22 cellular contexts compared by ENCODE assay signal in genomic region chr5:153699035-153699434, GRCh38.
DNase-seq lines count a peak whose midpoint lies in the region; ATAC-seq and TF ChIP-seq lines count a peak whose summit lies in the region.
"Had no signal": no experiment of that assay in that cellular context is flagged by ENCODE, and none has a peak within 500 bp of the region (broad histone marks: within the 10 kb centered on the region; RNA-seq: fewer than 3 reads in every experiment).

No MANE protein-coding gene starts in this region.

- H2AFZ ChIP-seq in osteoblast (ENCODE audit: low read length) = no peak overlapping the region

- no peak overlapping the region for H3K4me3 ChIP-seq in epithelial cell of esophagus (ENCODE audit: low read length)
- H3K4me3 ChIP-seq in osteoblast (ENCODE audit: insufficient read depth, low read length) = no peak overlapping the region
- no peak overlapping the region for H3K4me3 ChIP-seq in endodermal cell (ENCODE audit: low read length)
- H3K4me3 ChIP-seq: SJCRH30 had no signal

- H4K20me1 ChIP-seq in osteoblast (ENCODE audit: insufficient read depth, low read length) = no peaks in the 10 kb centered on the region

- H3K4me1 Mint-ChIP-seq in endodermal cell = peaks cover 12% of the 10 kb centered on the region

- no peak for ATAC-seq in GM18870 (IDR thresholded peaks at IDR 0.05; ENCODE audit: unreplicated experiment)
- ATAC-seq: PC-3 had no signal

- no peaks in the 10 kb centered on the region for H3K9me3 ChIP-seq in osteoblast (ENCODE audit: low read depth, low read length)
- no peaks in the 10 kb centered on the region for H3K9me3 ChIP-seq in endodermal cell (ENCODE audit: control insufficient read depth, low read length)
- H3K9me3 ChIP-seq: BE2C, SJCRH30 had no signal

- no peaks in the 10 kb centered on the region for H3K36me3 Mint-ChIP-seq in endodermal cell (ENCODE audit: low read depth)

- DNase-seq in EH (ENCODE audit: low read depth) (peak; percentile 19), M059J (ENCODE audit: low read depth) (peak; percentile 19), epithelial cell of esophagus (ENCODE audit: low read depth) (peak; percentile 17), osteoblast (ENCODE audit: insufficient read length, low spot score, missing footprints) (peak; percentile 37), NCI-H2081 (lab: John Stamatoyannopoulos, UW) (no peak), endodermal cell (no peak)
- DNase-seq: BE2C; CD4-positive, alpha-beta T cell; H9; MM.1S; NCI-H1105; NCI-H1694; NCI-H2171; NCI-H446 treated with DMSO at 0.1 percent for 48 hours; NCI-H774; PC-3; SJCRH30; SW 1271 had no signal

- no peak overlapping the region for H3K9ac ChIP-seq in endodermal cell (ENCODE audit: extremely low read depth, low read length, poor library complexity, severe bottlenecking)
- H3K9ac ChIP-seq: KMS-11 had no signal

- no peak overlapping the region for H3K27ac Mint-ChIP-seq in endodermal cell
- H3K27ac Mint-ChIP-seq: CD4-positive, alpha-beta T cell; H9 had no signal

- 90 to 92% methylated on average over 3 of the region's 3 CpGs for WGBS in endodermal cell (ENCODE audit: insufficient coverage in 1 of 2, insufficient read length in 1 of 2), 2 experiments

- no peak overlapping the region for H3K4me2 ChIP-seq in osteoblast (ENCODE audit: insufficient read depth, low read length)
- H3K4me2 ChIP-seq: KMS-11 had no signal

- H3K27me3 Mint-ChIP-seq in endodermal cell (ENCODE audit: insufficient read depth) = peaks cover 7% of the 10 kb centered on the region
- H3K27me3 Mint-ChIP-seq: CD4-positive, alpha-beta T cell had no signal

- H3K4me3 Mint-ChIP-seq in endodermal cell = no peak overlapping the region
- H3K4me3 Mint-ChIP-seq: CD4-positive, alpha-beta T cell; H9 had no signal

- H3K27me3 ChIP-seq in osteoblast (ENCODE audit: insufficient read depth, low read length) = no peaks in the 10 kb centered on the region
- H3K27me3 ChIP-seq in endodermal cell (ENCODE audit: control insufficient read depth, insufficient read depth, low read length, poor library complexity, severe bottlenecking) = peaks cover 12% of the 10 kb centered on the region
- H3K27me3 ChIP-seq: BE2C, SJCRH30 had no signal

- no peaks in the 10 kb centered on the region for H3K79me2 ChIP-seq in osteoblast (ENCODE audit: insufficient read depth, low read length)

- TF ChIP-seq CTCF in epithelial cell of esophagus (IDR thresholded peaks at IDR 0.05; ENCODE audit: insufficient read depth, low read depth, low read length, missing control alignments) (no peak), osteoblast (IDR thresholded peaks at IDR 0.05; ENCODE audit: extremely low read depth, low read depth, low read length) (no peak), endodermal cell (conservative IDR thresholded peaks at IDR 0.05) (no peak)

- H3K4me1 ChIP-seq in osteoblast (ENCODE audit: insufficient read depth, low read length) = no peaks in the 10 kb centered on the region
- H3K4me1 ChIP-seq in endodermal cell (ENCODE audit: control insufficient read depth, insufficient read depth, low read length) = peaks cover 10% of the 10 kb centered on the region
- H3K4me1 ChIP-seq: BE2C, SJCRH30 had no signal

- no peaks in the 10 kb centered on the region for H3K9me3 Mint-ChIP-seq in endodermal cell
- H3K9me3 Mint-ChIP-seq: CD4-positive, alpha-beta T cell; H9 had no signal

- H3K27ac ChIP-seq in osteoblast (ENCODE audit: low read depth, low read length) (no peak overlapping the region), endodermal cell (ENCODE audit: low read depth, low read length) (no peak overlapping the region)
- H3K27ac ChIP-seq: HL-60, KMS-11, RWPE1, SJCRH30 had no signal

- H3K36me3 ChIP-seq in osteoblast (ENCODE audit: insufficient read depth, low read length) (no peaks in the 10 kb centered on the region), endodermal cell (ENCODE audit: control insufficient read depth, insufficient read depth, low read length) (no peaks in the 10 kb centered on the region)
- H3K36me3 ChIP-seq: BE2C, SJCRH30 had no signal

Comparison
In these comparisons a context has a peak if more than half of its experiments do, and no peak if none do; other contexts are left out.
1. DNase-seq: peak in EH (single experiment), M059J (single experiment), epithelial cell of esophagus (single experiment) and osteoblast (single experiment); none in NCI-H2081 (0 of 2) and endodermal cell (single experiment).